9 cellular contexts compared by ENCODE assay signal in the genomic region with DNA sequence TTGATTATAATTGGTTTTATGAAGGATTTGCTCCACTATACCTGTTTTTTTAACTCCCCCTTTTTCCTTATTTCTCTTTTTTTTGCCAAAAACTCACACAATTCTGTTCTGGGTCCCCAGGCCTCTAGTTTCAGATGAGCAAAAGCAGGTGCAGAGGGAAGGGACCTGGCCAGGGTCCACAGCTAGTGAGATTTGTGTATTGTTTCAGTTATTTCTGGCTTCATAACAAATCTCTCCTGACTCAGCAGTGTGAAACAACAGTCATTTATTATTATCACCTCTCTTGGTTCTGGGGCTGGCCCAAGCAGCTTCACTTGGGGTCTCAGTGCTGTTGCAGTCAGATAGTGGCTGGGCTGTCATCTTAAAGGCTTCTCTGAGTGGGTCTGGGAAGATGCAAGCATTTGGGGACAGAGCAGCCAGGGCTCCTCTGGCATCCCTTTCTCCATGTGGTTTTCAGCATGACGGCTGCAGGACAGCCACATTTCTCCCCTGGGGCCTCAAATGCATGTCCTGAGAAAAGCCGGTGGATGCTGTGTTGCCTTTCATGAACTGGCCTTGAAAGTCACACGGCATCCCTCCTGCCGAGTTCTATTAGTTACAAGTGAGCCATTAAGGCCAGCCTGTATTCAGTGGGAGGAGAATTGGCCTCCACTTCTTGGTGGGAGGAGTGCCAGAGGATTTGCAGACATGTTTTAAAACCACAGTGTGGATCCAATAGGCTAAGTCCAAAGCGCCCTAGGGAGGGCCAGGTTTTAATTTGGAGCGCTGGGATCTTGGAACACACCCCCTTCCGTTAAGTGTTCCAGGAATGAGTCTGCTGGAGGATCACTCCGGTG.
DNase-seq lines count a peak whose midpoint lies in the region; ATAC-seq and TF ChIP-seq lines count a peak whose summit lies in the region.
"Had no signal": no experiment of that assay in that cellular context is flagged by ENCODE, and none has a peak within 500 bp of the region (broad histone marks: within the 10 kb centered on the region; RNA-seq: fewer than 3 reads in every experiment).

No MANE protein-coding gene starts in this region.

- WGBS in aorta, 2 donors, result 2 to 5% methylated on average over 8 of the region's 8 CpGs

- POLR2A ChIA-PET in OCI-LY7 (lab: Charles Lee), result no interaction called here

- H3K4me1 ChIP-seq in aorta (ENCODE audit: control insufficient read depth in 1 of 2, insufficient read depth in 2 of 2, low read length in 2 of 2), result peaks cover 0 to 7% of the 10 kb centered on the region in 2 donors
- no peaks in the 10 kb centered on the region for H3K4me1 ChIP-seq in effector memory CD4-positive, alpha-beta T cell (ENCODE audit: control insufficient read depth, insufficient read depth, low read length, poor library complexity, severe bottlenecking)
- no peaks in the 10 kb centered on the region for H3K4me1 ChIP-seq in OCI-LY7 (ENCODE audit: insufficient read depth, low read length, poor library complexity, severe bottlenecking)

- BruUV-seq in OCI-LY7 (replicated peaks; lab: Mats Ljungman, UMichigan), result no TSS peak

- H3K9me3 ChIP-seq in aorta (ENCODE audit: control insufficient read depth, low read length) (no peaks in the 10 kb centered on the region), OCI-LY7 (ENCODE audit: low read length) (no peaks in the 10 kb centered on the region)
- no peaks in the 10 kb centered on the region for H3K9me3 ChIP-seq in effector memory CD4-positive, alpha-beta T cell (ENCODE audit: control insufficient read depth, low read length)

- H3K27ac ChIP-seq in aorta (ENCODE audit: low read depth in 1 of 2, low read length in 2 of 2) (peak overlapping the region in 1 of 2 donors; percentile 20), OCI-LY7 (ENCODE audit: low read depth, low read length, poor library complexity, severe bottlenecking) (no peak overlapping the region)
- H3K27ac ChIP-seq in effector memory CD4-positive, alpha-beta T cell (ENCODE audit: insufficient read depth, low read length, poor library complexity, severe bottlenecking), result no peak overlapping the region

- no peaks in the 10 kb centered on the region for H4K20me1 ChIP-seq in OCI-LY7 (ENCODE audit: insufficient read depth, low read length)

- intact Hi-C loops in Right ventricle myocardium inferior (cut with DNase I) (no loop called here), cardiac septum (cut with DNase I) (no loop called here), left colon (cut with DNase I, micrococcal nuclease) (no loop called here), aorta (cut with DNase I) (no loop called here), OCI-LY7 (cut with micrococcal nuclease; ENCODE audit: unreplicated experiment) (no loop called here)

- no peaks in the 10 kb centered on the region for H3K27me3 ChIP-seq in aorta (ENCODE audit: control insufficient read depth in 1 of 2, insufficient read depth in 2 of 2, low read length in 1 of 2)
- H3K27me3 ChIP-seq in effector memory CD4-positive, alpha-beta T cell (replicated peaks; ENCODE audit: control insufficient read depth, insufficient read depth, low read length, poor library complexity, severe bottlenecking), result no peaks in the 10 kb centered on the region

- H3K9me2 ChIP-seq in OCI-LY7 (ENCODE audit: insufficient read depth, low read length), result no peaks in the 10 kb centered on the region

- H3K4me2 ChIP-seq in OCI-LY7 (ENCODE audit: low read length), result no peak overlapping the region

- CTCF ChIA-PET in OCI-LY7 (lab: Charles Lee; ENCODE audit: unreplicated experiment), result no interaction called here

- H3K79me2 ChIP-seq in OCI-LY7 (ENCODE audit: insufficient read depth, low read depth, low read length), result no peaks in the 10 kb centered on the region

- DNase-seq in Right ventricle myocardium inferior (ENCODE audit: missing footprints) (no peak), cardiac septum (ENCODE audit: low spot score) (no peak), cardiac fibroblast (ENCODE audit: low read depth in 2 of 2) (peak; percentile 31 to 73), left colon (peak; percentile 29 to 70), aorta (peak; percentile 83 to 87), OCI-LY7 (ENCODE audit: low spot score) (no peak)
- DNase-seq in stimulated activated CD4-positive, alpha-beta T cell treated with anti-CD3 and anti-CD28 coated beads, Interleukin-4, amount 100 ng/mL, for 24 hours, result no peak
- no peak for DNase-seq in effector memory CD4-positive, alpha-beta T cell
- DNase-seq: kidney glomerular epithelial cell had no signal

- TF ChIP-seq CTCF in cardiac fibroblast (IDR thresholded peaks at IDR 0.05; ENCODE audit: low read depth, low read length), result no peak
- TF ChIP-seq CTCF in OCI-LY7 (conservative IDR thresholded peaks at IDR 0.05; ENCODE audit: low read length), result no peak

- ATAC-seq in Right ventricle myocardium inferior, result peak; percentile 39
- ATAC-seq in left colon, result peak; percentile 31
- peak; percentile 82 for ATAC-seq in aorta (ENCODE audit: low FRiP score)

- no peaks in the 10 kb centered on the region for H3K36me3 ChIP-seq in aorta (ENCODE audit: control insufficient read depth in 1 of 2, insufficient read depth in 2 of 2, low read length in 1 of 2)
- no peaks in the 10 kb centered on the region for H3K36me3 ChIP-seq in effector memory CD4-positive, alpha-beta T cell (ENCODE audit: control insufficient read depth, insufficient read depth, low read length)
- no peaks in the 10 kb centered on the region for H3K36me3 ChIP-seq in OCI-LY7 (ENCODE audit: insufficient read depth, low read length)

- H3K4me3 ChIP-seq in cardiac fibroblast (replicated peaks in 1 of 2; ENCODE audit: low read depth in 2 of 2, low read length in 2 of 2) (no peak overlapping the region), aorta (ENCODE audit: low read length in 2 of 2) (no peak overlapping the region), OCI-LY7 (ENCODE audit: low read depth, low read length, poor library complexity, severe bottlenecking) (no peak overlapping the region)
- no peak overlapping the region for H3K4me3 ChIP-seq in effector memory CD4-positive, alpha-beta T cell (ENCODE audit: insufficient read depth, low read depth, low read length, poor library complexity, severe bottlenecking)

- H2AFZ ChIP-seq in OCI-LY7 (ENCODE audit: low read length), result no peak overlapping the region

Comparison
In these comparisons a context has a peak if more than half of its experiments do, and no peak if none do; other contexts are left out.
1. ATAC-seq: peak in every context shown above with its lines; median percentile 82 in aorta; 39 in Right ventricle myocardium inferior; 31 in left colon.
2. DNase-seq: peak in cardiac fibroblast (2 of 2), left colon (2 of 2) and aorta (2 of 2); none in Right ventricle myocardium inferior (single experiment), cardiac septum (single experiment), stimulated activated CD4-positive, alpha-beta T cell treated with anti-CD3 and anti-CD28 coated beads, Interleukin-4, amount 100 ng/mL, for 24 hours (single experiment), effector memory CD4-positive, alpha-beta T cell (0 of 3) and OCI-LY7 (single experiment).